25 cellular contexts compared by ENCODE assay signal in genomic region chr1:116941670-116942069, GRCh38. TPM values are rescaled to one million over a fixed set of nuclear protein-coding genes. Genes with fewer than 3 reads are reported as not detected.
"Had no signal": no experiment of that assay in that cellular context is flagged by ENCODE, and none has a peak within 500 bp of the region (broad histone marks: within the 10 kb centered on the region; RNA-seq: fewer than 3 reads in every experiment).

No MANE protein-coding gene starts in this region.

- H3K36me3 ChIP-seq: adrenal gland, brain microvascular endothelial cell had no signal

- H3K4me3 ChIP-seq: adrenal gland, body of pancreas, breast epithelium had no signal

- H3K4me1 ChIP-seq: body of pancreas, breast epithelium had no signal

- H3K27me3 ChIP-seq: adrenal gland, body of pancreas, brain microvascular endothelial cell, breast epithelium had no signal

- DNase-seq: activated B cell treated with CpG ODN at 0.5 μM for 24 hours; activated CD4-positive, alpha-beta memory T cell treated with anti-CD3 and anti-CD28 coated beads, Interleukin-2, amount 10 ng/mL, durations not matched to agents 7 days and 5 days; activated CD4-positive, alpha-beta T cell treated with anti-CD3 and anti-CD28 coated beads for 48 hours; activated CD4-positive, alpha-beta T cell treated with anti-CD3 and anti-CD28 coated beads, Interleukin-2, amount 50 U/mL, for 48 hours; activated CD4-positive, CD25-positive, alpha-beta regulatory T cell treated with anti-CD3 and anti-CD28 coated beads, Interleukin-2, amount 50 U/mL, for 72 hours; activated CD8-positive, alpha-beta memory T cell treated with anti-CD3 and anti-CD28 coated beads, Interleukin-2, amount 50 U/mL, for 4 hours; activated CD8-positive, alpha-beta T cell treated with anti-CD3 and anti-CD28 coated beads, Interleukin-2, amount 10 ng/mL, durations not matched to agents 7 days and 5 days; activated effector memory CD4-positive, alpha-beta T cell treated with anti-CD3 and anti-CD28 coated beads, Interleukin-2, amount 50 U/mL, for 16 hours; activated gamma-delta T cell treated with Interleukin-2 at 50 U/mL for 16 hours; activated naive CD4-positive, alpha-beta T cell; activated naive CD4-positive, alpha-beta T cell treated with anti-CD3 and anti-CD28 coated beads for 36 hours; activated naive CD4-positive, alpha-beta T cell treated with anti-CD3 and anti-CD28 coated beads, Interleukin-2, amount 50 U/mL, for 16 hours; activated naive CD8-positive, alpha-beta T cell treated with anti-CD3 and anti-CD28 coated beads for 36 hours; activated T-cell treated with anti-CD3 and anti-CD28 coated beads for 4 hours; activated T-cell treated with anti-CD3 and anti-CD28 coated beads, Interleukin-2, amount 50 U/mL, for 1 hour; activated T-cell treated with anti-CD3 and anti-CD28 coated beads, Interleukin-2, amount 50 U/mL, for 4 hours; adrenal gland; amniotic stem cell; aorta; body of pancreas; brain microvascular endothelial cell; T-cell; T-helper 9 cell had no signal

- H3K27ac ChIP-seq: body of pancreas, brain microvascular endothelial cell, breast epithelium, VCaP had no signal

- ATAC-seq: body of pancreas had no signal

- H3K9me3 ChIP-seq: adrenal gland, body of pancreas, breast epithelium had no signal

RNA-seq across cellular contexts. Expression of gene PTGFRN, which starts 32.0 kb away (rescaled TPM):
- total RNA-seq: activated B cell treated with CpG ODN at 0.5 μM for 24 hours had no signal
